ENCODE assay signal across 17 cellular contexts in the genomic region with DNA sequence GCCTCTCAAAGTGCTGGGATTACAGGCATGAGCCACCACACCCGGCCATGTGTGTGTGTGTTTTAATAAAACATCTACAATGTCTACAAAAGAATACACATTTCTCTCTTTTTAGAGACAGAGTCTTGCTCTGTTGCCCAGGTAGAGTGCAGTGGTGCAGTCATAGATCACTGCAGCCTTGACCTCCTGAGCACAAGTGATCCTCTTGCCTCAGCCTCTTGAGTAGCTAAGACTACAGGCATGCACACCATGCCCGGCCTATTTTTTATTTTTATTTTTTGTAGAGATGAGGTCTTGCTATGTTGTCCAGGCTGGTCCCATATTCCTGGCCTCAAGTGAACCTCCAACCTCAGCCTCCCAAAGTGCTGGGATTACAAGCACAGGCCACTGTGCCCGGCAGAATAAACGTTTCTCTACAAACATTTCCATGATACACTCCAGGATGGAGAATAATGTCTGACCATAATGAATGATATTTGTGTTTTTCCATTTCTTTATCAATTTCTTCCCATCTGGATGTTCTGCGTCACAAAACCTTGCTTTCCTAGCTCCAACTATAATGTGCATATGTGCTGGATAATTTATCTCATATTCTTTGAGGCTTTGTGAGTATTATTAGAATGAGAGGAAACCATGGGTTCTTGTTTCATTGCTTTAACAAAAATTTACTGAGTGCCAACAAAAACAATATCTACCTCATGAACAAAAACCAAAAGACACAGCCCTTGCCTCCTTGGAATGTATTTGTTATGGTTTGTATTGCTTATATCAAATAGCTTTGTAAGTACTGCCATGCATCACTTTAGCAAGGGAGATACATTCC. TPM values are rescaled to one million over a fixed set of nuclear protein-coding genes. Genes with fewer than 3 reads are reported as not detected.
DNase-seq lines count a peak whose midpoint lies in the region; FAIRE-seq and TF ChIP-seq lines count a peak whose summit lies in the region.
"Had no signal": no experiment of that assay in that cellular context is flagged by ENCODE, and none has a peak within 500 bp of the region (broad histone marks: within the 10 kb centered on the region; RNA-seq: fewer than 3 reads in every experiment).

No MANE protein-coding gene starts in this region.

- H3K4me1 ChIP-seq in astrocyte (ENCODE audit: insufficient read depth, low read length) (peaks cover 41% of the 10 kb centered on the region), transverse colon (peaks cover 6 to 37% (median 16%) of the 10 kb centered on the region in 4 donors)

- TF ChIP-seq CTCF in 22Rv1 (IDR thresholded peaks at IDR 0.05): no peak
- TF ChIP-seq CTCF in astrocyte (IDR thresholded peaks at IDR 0.05; ENCODE audit: insufficient read depth, low read depth, low read length): no peak
- no peak for TF ChIP-seq CTCF in transverse colon (IDR thresholded peaks at IDR 0.05)

- no peak overlapping the region for H2AFZ ChIP-seq in astrocyte (ENCODE audit: low read depth, low read length)

- no peaks in the 10 kb centered on the region for H3K36me3 ChIP-seq in astrocyte (ENCODE audit: insufficient read depth, low read length)
- H3K36me3 ChIP-seq in transverse colon: no peaks in the 10 kb centered on the region

- H4K20me1 ChIP-seq in astrocyte (ENCODE audit: insufficient read depth, low read length): no peaks in the 10 kb centered on the region

- H3K4me3 ChIP-seq in astrocyte (ENCODE audit: insufficient read depth, low read depth, low read length) (no peak overlapping the region), transverse colon (no peak overlapping the region)

- intact Hi-C loops in transverse colon (cut with DNase I; ENCODE audit: low total_unique reads): no loop called here

- no peak overlapping the region for H3K27ac Mint-ChIP-seq in astrocyte (ENCODE audit: unreplicated experiment)

- H3K9me3 Mint-ChIP-seq in astrocyte (ENCODE audit: unreplicated experiment): no peaks in the 10 kb centered on the region

- peak overlapping the region; percentile 35 for H3K4me2 ChIP-seq in astrocyte (ENCODE audit: low read length)
- H3K4me2 ChIP-seq: KMS-11 had no signal

- TF ChIP-seq POLR2A in transverse colon (IDR thresholded peaks at IDR 0.05): no peak

- no peak overlapping the region for H3K4me3 Mint-ChIP-seq in astrocyte (ENCODE audit: unreplicated experiment)

- peaks cover 19% of the 10 kb centered on the region for H3K4me1 Mint-ChIP-seq in astrocyte (ENCODE audit: low read depth, unreplicated experiment)

- DNase-seq in HCEC 1CT (peak; percentile 84), astrocyte (ENCODE audit: low read depth) (peak; percentile 100), glomerular endothelial cell (ENCODE audit: extremely low read depth, low read depth, low spot score) (peak; percentile 77), superior temporal gyrus (ENCODE audit: extremely low spot score) (no peak), transverse colon (no peak), NCI-H1930 (lab: John Stamatoyannopoulos, UW) (no peak), RPMI8226 (no peak)
- DNase-seq: activated T-cell treated with anti-CD3 and anti-CD28 coated beads for 4 hours; amygdala; effector CD8-positive, alpha-beta T cell; hippocampal formation; NCI-H2081; SW 1271; trophoblast cell had no signal

- no peaks in the 10 kb centered on the region for H3K27me3 Mint-ChIP-seq in astrocyte (ENCODE audit: low read depth, unreplicated experiment)

- TF ChIP-seq EP300 in transverse colon (IDR thresholded peaks at IDR 0.05; ENCODE audit: low read depth): no peak

- in situ Hi-C loops in transverse colon (cut with MboI; ENCODE audit: low pct_ligation_motif_present in 1 of 4, low pct_unique_long_range_greater_than_20kb in 1 of 4, low sequenced_read_pairs in 3 of 4): no loop called here

- FAIRE-seq in astrocyte (lab: Jason Lieb, UNC): no peak
- FAIRE-seq: A204.1 had no signal

- H3K27me3 ChIP-seq in astrocyte (ENCODE audit: insufficient read depth, low read length) (no peaks in the 10 kb centered on the region), transverse colon (no peaks in the 10 kb centered on the region)

- H3K9me3 ChIP-seq in astrocyte (ENCODE audit: insufficient read depth, low read depth, low read length) (no peaks in the 10 kb centered on the region), transverse colon (no peaks in the 10 kb centered on the region)

- H3K9ac ChIP-seq in astrocyte (ENCODE audit: low read length): no peak overlapping the region
- H3K9ac ChIP-seq: KMS-11 had no signal

- H3K36me3 Mint-ChIP-seq in astrocyte (ENCODE audit: low read depth, unreplicated experiment): no peaks in the 10 kb centered on the region

- peak overlapping the region; percentile 95 for H3K27ac ChIP-seq in 22Rv1
- peak overlapping the region; percentile 65 for H3K27ac ChIP-seq in astrocyte (ENCODE audit: low read depth, low read length)
- H3K27ac ChIP-seq in transverse colon: peak overlapping the region in 2 of 4 donors; percentile 15 to 62
- H3K27ac ChIP-seq: KMS-11 had no signal

- 76 to 84% methylated on average over 3 to 5 of the region's 5 CpGs for WGBS in transverse colon (ENCODE audit: low coverage in 1 of 2), 2 donors

- no peaks in the 10 kb centered on the region for H3K79me2 ChIP-seq in astrocyte (ENCODE audit: insufficient read depth, low read length)

RNA-seq across cellular contexts. Expression of a gene that starts 28.6 kb away (rescaled TPM):
- total RNA-seq in astrocyte (1,138 and 1,253 TPM in 2 replicates), glomerular endothelial cell (551 and 1,253 TPM in 2 replicates), transverse colon (100 to 1,000 TPM in 1 of 4 donors, 10 to 100 TPM in 3; 37.0 to 146 (median 58.0) TPM)

Comparison
In these comparisons a context has a peak if more than half of its experiments do, and no peak if none do; other contexts are left out.
1. DNase-seq: peak in HCEC 1CT (single experiment), astrocyte (single experiment) and glomerular endothelial cell (single experiment); none in superior temporal gyrus (single experiment), transverse colon (single experiment), NCI-H1930 (0 of 2) and RPMI8226 (single experiment).